Comparison of ENCODE assay signal across 20 cellular contexts in the genomic region with DNA sequence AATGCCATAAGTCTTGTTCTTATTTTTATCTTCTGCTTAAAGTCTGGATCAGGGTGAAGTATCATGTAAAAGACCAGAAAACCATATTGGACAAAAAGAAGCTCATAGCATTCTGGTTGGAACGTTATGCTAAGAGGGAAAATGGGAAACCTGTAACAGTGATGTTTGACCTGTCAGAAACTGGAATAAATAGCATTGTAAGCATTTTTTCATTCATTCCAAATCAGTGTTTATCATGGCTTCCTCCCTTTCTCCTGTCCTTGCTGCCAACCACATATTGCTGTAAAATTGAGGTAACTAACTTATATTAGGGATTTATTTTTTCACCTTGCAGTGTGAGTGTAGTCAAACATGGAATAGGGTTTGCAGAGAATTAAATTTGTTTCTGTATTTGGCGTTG. TPM values are rescaled to one million over a fixed set of nuclear protein-coding genes. Genes with fewer than 3 reads are reported as not detected.
DNase-seq lines count a peak whose midpoint lies in the region; ATAC-seq, FAIRE-seq and TF ChIP-seq lines count a peak whose summit lies in the region.
"Had no signal": no experiment of that assay in that cellular context is flagged by ENCODE, and none has a peak within 500 bp of the region (broad histone marks: within the 10 kb centered on the region; RNA-seq: fewer than 3 reads in every experiment).

No MANE protein-coding gene starts in this region.

- H3K9ac ChIP-seq in HepG2 (ENCODE audit: insufficient read depth, low read depth, low read length) (no peak overlapping the region), IMR-90 (ENCODE audit: low read depth, low read length) (no peak overlapping the region), K562 (ENCODE audit: insufficient read depth in 1 of 2, low read depth in 2 of 2, low read length in 2 of 2) (no peak overlapping the region)
- H3K9ac ChIP-seq: BLaER1 treated with 17β-estradiol and CSF1 and Interleukin-3, amounts not matched to agents 10 nM and 100 nM had no signal

- 0 out of 2 replicates have a peak, but pooled peaks cover 3% of the 10 kb centered on the region for H3K9me1 ChIP-seq in IMR-90 (ENCODE audit: insufficient read depth, low read length)
- no peaks in the 10 kb centered on the region for H3K9me1 ChIP-seq in K562 (ENCODE audit: control insufficient read depth, insufficient read depth, low read length)

- H3K4me1 ChIP-seq in HepG2 (ENCODE audit: insufficient read depth, low read length) (no peaks in the 10 kb centered on the region), right lobe of liver (no peaks in the 10 kb centered on the region), IMR-90 (ENCODE audit: control insufficient read depth, insufficient read depth, low read length) (no peaks in the 10 kb centered on the region), K562 (replicated peaks in 1 of 2; ENCODE audit: control insufficient read depth in 2 of 2, insufficient read depth in 2 of 2, low read length in 2 of 2) (no peaks in the 10 kb centered on the region)
- H3K4me1 ChIP-seq: BLaER1 treated with 17β-estradiol and CSF1 and Interleukin-3, amounts not matched to agents 10 nM and 100 nM; Caco-2 had no signal

- H3K36me3 ChIP-seq in HepG2 (replicated peaks in 1 of 2; ENCODE audit: control insufficient read depth in 1 of 2, insufficient read depth in 2 of 2, low read length in 2 of 2) (no peaks in the 10 kb centered on the region), right lobe of liver (no peaks in the 10 kb centered on the region), IMR-90 (ENCODE audit: control insufficient read depth, insufficient read depth, low read length) (0 out of 2 replicates have a peak, but pooled peaks cover 3% of the 10 kb centered on the region), K562 (ENCODE audit: control insufficient read depth, insufficient read depth, low read length) (0 out of 3 replicates have a peak, but pooled peaks cover 2% of the 10 kb centered on the region)

- no peak for TF ChIP-seq EP300 in HepG2 (IDR thresholded peaks at IDR 0.05; ENCODE audit: low read depth in 2 of 2, low read length in 2 of 2)
- TF ChIP-seq EP300 in HepG2 (CRISPR knock-in tag; IDR thresholded peaks at IDR 0.05; ENCODE audit: borderline replicate concordance), result no peak
- no peak for TF ChIP-seq EP300 in K562 (IDR thresholded peaks at IDR 0.05; ENCODE audit: low read length)

- H2BK5ac ChIP-seq in IMR-90 (ENCODE audit: low read depth, low read length, poor library complexity, severe bottlenecking), result no peak overlapping the region

- H2AFZ ChIP-seq in HepG2 (ENCODE audit: low read length), result no peak overlapping the region
- H2AFZ ChIP-seq in IMR-90 (replicated peaks; ENCODE audit: low read length, poor library complexity), result no peak overlapping the region
- no peak overlapping the region for H2AFZ ChIP-seq in K562 (ENCODE audit: low read depth, low read length)

- dilution Hi-C loops in IMR-90 (cut with HindIII; ENCODE audit: low sequenced_read_pairs, unreplicated experiment), result no loop called here

- no peak overlapping the region for H2AK5ac ChIP-seq in IMR-90 (ENCODE audit: low read depth, low read length)

- H3K4me3 ChIP-seq in HepG2 (replicated peaks in 1 of 3; ENCODE audit: insufficient read depth in 1 of 3, low read depth in 2 of 3, low read length in 3 of 3) (no peak overlapping the region), right lobe of liver (no peak overlapping the region), IMR-90 (ENCODE audit: insufficient read depth, low read depth, low read length) (no peak overlapping the region), K562 (no peak overlapping the region)
- H3K4me3 ChIP-seq: BLaER1 treated with 17β-estradiol and CSF1 and Interleukin-3, amounts not matched to agents 10 nM and 100 nM; GM12878 had no signal

- H2BK20ac ChIP-seq in IMR-90 (ENCODE audit: low read depth, low read length), result no peak overlapping the region

- H3K79me2 ChIP-seq in HepG2 (ENCODE audit: insufficient read depth, low read length), result no peaks in the 10 kb centered on the region
- H3K79me2 ChIP-seq in K562 (ENCODE audit: control insufficient read depth, insufficient read depth, low read length), result no peaks in the 10 kb centered on the region

- H3K4me2 ChIP-seq in HepG2 (ENCODE audit: low read depth, low read length), result no peak overlapping the region
- no peak overlapping the region for H3K4me2 ChIP-seq in IMR-90 (ENCODE audit: low read depth, low read length)
- H3K4me2 ChIP-seq in K562 (ENCODE audit: insufficient read depth, low read length), result no peak overlapping the region
- H3K4me2 ChIP-seq: BLaER1 treated with 17β-estradiol and CSF1 and Interleukin-3, amounts not matched to agents 10 nM and 100 nM had no signal

- CTCF ChIA-PET in HepG2 (lab: Yijun Ruan, JAX; ENCODE audit: low intra/inter-chr PET ratio, low total read pairs) (no interaction called here), IMR-90 (lab: Yijun Ruan, JAX) (no interaction called here), K562 (lab: Yijun Ruan, JAX; ENCODE audit: low intra/inter-chr PET ratio) (no interaction called here)

- FAIRE-seq in HepG2 (lab: Jason Lieb, UNC) (no peak), K562 (lab: Jason Lieb, UNC) (no peak)
- FAIRE-seq: GM12878, GM12892 had no signal

- H3K27ac ChIP-seq in HepG2 (ENCODE audit: extremely low read length, insufficient read depth, low read length) (no peak overlapping the region), right lobe of liver (no peak overlapping the region), IMR-90 (ENCODE audit: insufficient read depth, low read length) (no peak overlapping the region), K562 (ENCODE audit: extremely low read depth, low read depth, low read length) (no peak overlapping the region)
- H3K27ac ChIP-seq: 22Rv1; BLaER1 treated with 17β-estradiol and CSF1 and Interleukin-3, amounts not matched to agents 10 nM and 100 nM; C4-2B had no signal

- H4K91ac ChIP-seq in IMR-90 (ENCODE audit: insufficient read depth, low read depth, low read length), result no peak overlapping the region

- no peaks in the 10 kb centered on the region for H4K20me1 ChIP-seq in HepG2 (ENCODE audit: insufficient read depth, low read length)
- H4K20me1 ChIP-seq in IMR-90 (ENCODE audit: insufficient read depth, low read length), result no peaks in the 10 kb centered on the region
- no peaks in the 10 kb centered on the region for H4K20me1 ChIP-seq in K562 (replicated peaks; ENCODE audit: control insufficient read depth, insufficient read depth, low read length)

- POLR2A ChIA-PET in HepG2 (lab: Yijun Ruan, JAX) (no interaction called here), IMR-90 (lab: Charles Lee; ENCODE audit: unreplicated experiment) (no interaction called here), K562 (lab: Yijun Ruan, JAX) (no interaction called here)

- intact Hi-C loops in HepG2 (cut with micrococcal nuclease; ENCODE audit: unreplicated experiment), result no loop called here
- intact Hi-C loops in right lobe of liver (cut with DNase I), result no loop called here
- intact Hi-C loops in IMR-90 (cut with micrococcal nuclease), result no loop called here
- intact Hi-C loops in K562 (cut with micrococcal nuclease), result no loop called here

- 95% methylated on average over 2 of the region's 2 CpGs for WGBS in HepG2 (ENCODE audit: low lambda C conversion rate)
- 64% methylated on average over 2 of the region's 2 CpGs for WGBS in right lobe of liver (ENCODE audit: insufficient coverage, low coverage, low lambda C conversion rate, missing lambda C conversion rate)
- 100% methylated on average over 1 of the region's 2 CpGs; no CpG with 5 or more reads in 1 of the 2 experiments for WGBS in IMR-90 (ENCODE audit: extremely low coverage in 2 of 2, insufficient read length in 1 of 2), 2 experiments
- 64% methylated on average over 2 of the region's 2 CpGs for WGBS in K562 (ENCODE audit: insufficient coverage, low coverage, missing lambda C conversion rate)

- TF ChIP-seq RAD21 in HepG2 (CRISPR knock-in tag; IDR thresholded peaks at IDR 0.05) (no peak), IMR-90 (IDR thresholded peaks at IDR 0.05; ENCODE audit: low read length) (no peak), K562 (CRISPR knock-in tag; conservative IDR thresholded peaks at IDR 0.05 in 1 of 2, IDR thresholded peaks at IDR 0.05 in 1 of 2) (no peak)

- no peak overlapping the region for H4K5ac ChIP-seq in IMR-90 (ENCODE audit: low read depth, low read length)

- DNase-seq in HepG2 (ENCODE audit: low spot score) (no peak), right lobe of liver (no peak), IMR-90 (no peak), K562 (ENCODE audit: extremely low read depth in 1 of 4, low spot score in 3 of 4) (no peak), ACHN (no peak), GM20000 (ENCODE audit: low spot score) (no peak)
- DNase-seq: AML-193; Caco-2; Calu3; CD4-positive, alpha-beta T cell; CD8-positive, alpha-beta T cell; DND-41; EL; GDM1 had no signal

- no TSS peak for BruUV-seq in HepG2 (replicated peaks; lab: Mats Ljungman, UMichigan)
- BruUV-seq in IMR-90 (replicated peaks; lab: Mats Ljungman, UMichigan), result no TSS peak
- no TSS peak for BruUV-seq in K562 (replicated peaks; lab: Mats Ljungman, UMichigan)

- TF ChIP-seq CTCF in HepG2 (CRISPR knock-in tag; IDR thresholded peaks at IDR 0.05) (no peak), right lobe of liver (IDR thresholded peaks at IDR 0.05) (no peak), IMR-90 (conservative IDR thresholded peaks at IDR 0.05; ENCODE audit: low read depth, low read length) (no peak), K562 (IDR thresholded peaks at IDR 0.05 in 2 of 3, conservative IDR thresholded peaks at IDR 0.05 in 1 of 3; ENCODE audit: insufficient read depth in 2 of 3, low read depth in 1 of 3, low read length in 3 of 3) (no peak), GM20000 (IDR thresholded peaks at IDR 0.05; ENCODE audit: extremely low read depth, missing control alignments) (no peak)

- H2BK15ac ChIP-seq in IMR-90 (ENCODE audit: low read depth, low read length), result no peak overlapping the region

- H4K8ac ChIP-seq in IMR-90 (ENCODE audit: low read depth in 2 of 2, low read length in 2 of 2), result no peak overlapping the region

- ATAC-seq in HepG2 (no peak), right lobe of liver (no peak), IMR-90 (ENCODE audit: low read depth) (no peak), K562 (no peak), HG02981 (IDR thresholded peaks at IDR 0.05; ENCODE audit: unreplicated experiment) (no peak)
- ATAC-seq: CD8-positive, alpha-beta T cell had no signal

- in situ Hi-C loops in HepG2 (cut with HindIII; ENCODE audit: extremely low pct_ligation_motif_present, low pct_unique_long_range_greater_than_20kb), result no loop called here
- in situ Hi-C loops in IMR-90 (cut with MboI; ENCODE audit: low sequenced_read_pairs), result no loop called here
- in situ Hi-C loops in K562 (cut with MboI), result no loop called here
- in situ Hi-C loops in ACHN (cut with HindIII; ENCODE audit: low pct_ligation_motif_present, low pct_unique_long_range_greater_than_20kb, low sequenced_read_pairs), result no loop called here

- no peak overlapping the region for H3K23ac ChIP-seq in IMR-90 (ENCODE audit: low read depth, low read length)

- no peak overlapping the region for H2AK9ac ChIP-seq in IMR-90 (replicated peaks; ENCODE audit: low read depth, low read length, poor library complexity)

- peaks cover 5 to 6% of the 10 kb centered on the region in 2 experiments; a peak in 2 of 4 replicates for H3K79me1 ChIP-seq in IMR-90 (ENCODE audit: low read depth in 1 of 2, low read length in 2 of 2)

- no peak overlapping the region for H3K14ac ChIP-seq in IMR-90 (replicated peaks; ENCODE audit: low read depth, low read length)

- no peak overlapping the region for H3K56ac ChIP-seq in IMR-90 (ENCODE audit: extremely low read depth, insufficient read depth, low read length)

- no peak overlapping the region for H2BK120ac ChIP-seq in IMR-90 (ENCODE audit: low read depth, low read length)

- no peaks in the 10 kb centered on the region for H3K27me3 ChIP-seq in HepG2 (ENCODE audit: control insufficient read depth in 1 of 2, insufficient read depth in 2 of 2, low read length in 2 of 2)
- no peaks in the 10 kb centered on the region for H3K27me3 ChIP-seq in right lobe of liver
- H3K27me3 ChIP-seq in IMR-90 (ENCODE audit: control insufficient read depth, insufficient read depth, low read length), result no peaks in the 10 kb centered on the region
- H3K27me3 ChIP-seq in K562 (ENCODE audit: control insufficient read depth in 2 of 2, insufficient read depth in 2 of 2, low read length in 2 of 2), result no peaks in the 10 kb centered on the region

- TF ChIP-seq POLR2A in HepG2 (IDR thresholded peaks at IDR 0.05; ENCODE audit: insufficient read depth in 1 of 2, low read depth in 2 of 2, low read length in 2 of 2) (no peak), right lobe of liver (IDR thresholded peaks at IDR 0.05) (no peak), IMR-90 (IDR thresholded peaks at IDR 0.05; ENCODE audit: low read depth, low read length) (no peak), K562 (conservative IDR thresholded peaks at IDR 0.05) (no peak)

- H3K9me3 ChIP-seq in HepG2 (ENCODE audit: low read length) (no peaks in the 10 kb centered on the region), right lobe of liver (no peaks in the 10 kb centered on the region), IMR-90 (ENCODE audit: control insufficient read depth, insufficient read depth, low read length) (no peaks in the 10 kb centered on the region), K562 (replicated peaks; ENCODE audit: control insufficient read depth, insufficient read depth, low read depth, low read length) (no peaks in the 10 kb centered on the region)
- H3K9me3 ChIP-seq: BLaER1 treated with 17β-estradiol and CSF1 and Interleukin-3, amounts not matched to agents 10 nM and 100 nM; Caco-2 had no signal

- H3K4ac ChIP-seq in IMR-90 (ENCODE audit: low read depth, low read length), result no peak overlapping the region

- H3K18ac ChIP-seq in IMR-90 (ENCODE audit: low read depth, low read length), result no peak overlapping the region

RNA-seq across cellular contexts. Expression of gene MOSPD2, which starts 23.8 kb away (rescaled TPM):
- total RNA-seq in HepG2 (2016; rRNA removed; fragmentation: Illumina TruSeq; extraction: Trizol) (7.0 and 11.3 TPM in 2 replicates), right lobe of liver (10 to 100 TPM in 1 of 6 experiments, 1 to 10 TPM in 5; 3.8 to 14.8 (median 8.7) TPM), IMR-90 (2012; rRNA removed) (22.2 and 27.8 TPM in 2 replicates), K562 (2014; rRNA removed) (3.9 and 6.4 TPM in 2 replicates), K562 (2014; rRNA removed; fragmentation: Illumina TruSeq; extraction: Trizol) (10.9 and 11.0 TPM in 2 replicates), K562 (2015; rRNA removed; fragmentation: Illumina TruSeq; extraction: Trizol) (6.7 and 7.6 TPM in 2 replicates), K562 (2021) (8.1 and 9.2 TPM in 2 replicates)
- 0.53 and 0.71 TPM in 2 replicates for total RNA-seq in HepG2 (2016; cell fraction: cytosol; rRNA removed; fragmentation: Illumina TruSeq; extraction: Trizol; ENCODE audit: low read depth)
- 6.4 and 11.5 TPM in 2 replicates for total RNA-seq in HepG2 (2016; cell fraction: insoluble cytoplasmic fraction; rRNA removed; fragmentation: Illumina TruSeq; extraction: Trizol)
- 2.5 and 2.7 TPM in 2 replicates for total RNA-seq in HepG2 (2016; cell fraction: membrane; rRNA removed; fragmentation: Illumina TruSeq; extraction: Trizol)
- 9.9 and 10.7 TPM in 2 replicates for total RNA-seq in HepG2 (2016; cell fraction: nucleus; rRNA removed; fragmentation: Illumina TruSeq; extraction: Trizol)
- polyA plus RNA-seq in HepG2 (2011; rRNA removed) (3.7 and 4.8 TPM in 2 replicates), IMR-90 (2012; rRNA removed) (11.1 and 14.1 TPM in 2 replicates), K562 (2011; rRNA removed) (12.0 and 14.0 TPM in 2 replicates), K562 (2014; fragmentation: Illumina TruSeq; extraction: Trizol) (7.9 and 10.7 TPM in 2 replicates), K562 (2014; fragmentation: Nextera tagmentation; extraction: Ambion mirVana) (10 to 100 TPM in 1 of 2 experiments, 1 to 10 TPM in 1; 8.2 to 12.2 TPM), K562 (2014; rRNA removed) (6.7 TPM in 2 replicates)
- 1.6 and 3.1 TPM in 2 replicates for polyA plus RNA-seq in HepG2 (2011; cell fraction: cytosol; rRNA removed)
- polyA plus RNA-seq in HepG2 (2011; cell fraction: nucleus; rRNA removed), result 3.7 and 4.8 TPM in 2 replicates
- 4.3 and 4.5 TPM in 2 replicates for polyA plus RNA-seq in HepG2 (2012)
- 0.19 and 0.20 TPM in 2 replicates for polyA plus RNA-seq in HepG2 (2016; cell fraction: cytosol; fragmentation: Illumina TruSeq; extraction: Trizol; ENCODE audit: low read depth)
- polyA plus RNA-seq in HepG2 (2016; cell fraction: insoluble cytoplasmic fraction; fragmentation: Illumina TruSeq; extraction: Trizol; ENCODE audit: low read depth), result 7.9 and 9.7 TPM in 2 replicates
- 1.1 and 1.4 TPM in 2 replicates for polyA plus RNA-seq in HepG2 (2016; cell fraction: membrane; fragmentation: Illumina TruSeq; extraction: Trizol; ENCODE audit: low read depth)
- polyA plus RNA-seq in HepG2 (2016; cell fraction: nucleus; fragmentation: Illumina TruSeq; extraction: Trizol; ENCODE audit: insufficient read depth, low read depth), result 5.8 and 6.1 TPM in 2 replicates
- polyA minus RNA-seq in HepG2 (2011; rRNA and poly(A)+ RNA removed; ENCODE audit: low replicate concordance), result 4.8 and 20.1 TPM in 2 replicates
- polyA minus RNA-seq in HepG2 (2011; cell fraction: cytosol; rRNA and poly(A)+ RNA removed), result 4.7 and 8.1 TPM in 2 replicates
- polyA minus RNA-seq in HepG2 (2011; cell fraction: nucleus; rRNA and poly(A)+ RNA removed), result 34.6 and 37.0 TPM in 2 replicates
- polyA plus RNA-seq in IMR-90 (2012; cell fraction: cytosol; rRNA removed), result 1.1 and 2.2 TPM in 2 replicates
- polyA plus RNA-seq in IMR-90 (2012; cell fraction: nucleus; rRNA removed; ENCODE audit: low replicate concordance), result 2.0 and 32.7 TPM in 2 replicates
- total RNA-seq in K562 (2011; cell fraction: chromatin; rRNA removed; ENCODE audit: low replicate concordance), result 29.0 and 71.3 TPM in 2 replicates
- 21.0 and 27.6 TPM in 2 replicates for total RNA-seq in K562 (2011; cell fraction: nucleolus; rRNA removed)
- 52.0 and 87.0 TPM in 2 replicates for total RNA-seq in K562 (2011; cell fraction: nucleoplasm; rRNA removed)
- polyA plus RNA-seq in K562 (2011; cell fraction: cytosol; rRNA removed), result 2.2 and 5.8 TPM in 2 replicates
- 11.7 and 16.3 TPM in 2 replicates for polyA plus RNA-seq in K562 (2011; cell fraction: nucleus; rRNA removed)
- 4.8 and 7.9 TPM in 2 replicates for polyA plus RNA-seq in K562 (2012)
- 34.7 and 50.2 TPM in 2 replicates for polyA minus RNA-seq in K562 (2011; rRNA and poly(A)+ RNA removed)
- 10.9 and 12.2 TPM in 2 replicates for polyA minus RNA-seq in K562 (2011; cell fraction: cytosol; rRNA and poly(A)+ RNA removed)
- 34.3 and 64.2 TPM in 2 replicates for polyA minus RNA-seq in K562 (2011; cell fraction: nucleus; rRNA and poly(A)+ RNA removed)

RNA-seq across cellular contexts. Expression of gene FANCB, which starts 24.2 kb away (rescaled TPM):
- total RNA-seq in HepG2 (2016; rRNA removed; fragmentation: Illumina TruSeq; extraction: Trizol) (5.8 and 9.2 TPM in 2 replicates), right lobe of liver (under 1 TPM; 0.09 to 0.99 (median 0.27) TPM), IMR-90 (2012; rRNA removed) (7.7 and 14.4 TPM in 2 replicates), K562 (2014; rRNA removed) (8.1 and 9.7 TPM in 2 replicates), K562 (2014; rRNA removed; fragmentation: Illumina TruSeq; extraction: Trizol) (21.3 and 22.9 TPM in 2 replicates), K562 (2015; rRNA removed; fragmentation: Illumina TruSeq; extraction: Trizol) (15.0 and 17.6 TPM in 2 replicates), K562 (2021) (14.4 and 15.1 TPM in 2 replicates)
- total RNA-seq in HepG2 (2016; cell fraction: cytosol; rRNA removed; fragmentation: Illumina TruSeq; extraction: Trizol; ENCODE audit: low read depth), result 6.6 and 8.3 TPM in 2 replicates
- total RNA-seq in HepG2 (2016; cell fraction: insoluble cytoplasmic fraction; rRNA removed; fragmentation: Illumina TruSeq; extraction: Trizol), result 5.9 and 8.8 TPM in 2 replicates
- 7.2 and 10.1 TPM in 2 replicates for total RNA-seq in HepG2 (2016; cell fraction: membrane; rRNA removed; fragmentation: Illumina TruSeq; extraction: Trizol)
- total RNA-seq in HepG2 (2016; cell fraction: nucleus; rRNA removed; fragmentation: Illumina TruSeq; extraction: Trizol), result 11.0 and 12.1 TPM in 2 replicates
- polyA plus RNA-seq in HepG2 (2011; rRNA removed) (0.59 and 1.0 TPM in 2 replicates), IMR-90 (2012; rRNA removed) (1.6 and 2.5 TPM in 2 replicates), K562 (2011; rRNA removed) (13.8 and 19.2 TPM in 2 replicates), K562 (2014; fragmentation: Illumina TruSeq; extraction: Trizol) (10.6 and 10.8 TPM in 2 replicates), K562 (2014; fragmentation: Nextera tagmentation; extraction: Ambion mirVana) (10 to 100 TPM; 14.6 to 17.5 TPM), K562 (2014; rRNA removed) (6.5 and 8.4 TPM in 2 replicates)
- polyA plus RNA-seq in HepG2 (2011; cell fraction: cytosol; rRNA removed), result 0.18 and 0.19 TPM in 2 replicates
- 0.85 and 1.4 TPM in 2 replicates for polyA plus RNA-seq in HepG2 (2011; cell fraction: nucleus; rRNA removed)
- polyA plus RNA-seq in HepG2 (2012), result 0.56 and 1.2 TPM in 2 replicates
- polyA plus RNA-seq in HepG2 (2016; cell fraction: cytosol; fragmentation: Illumina TruSeq; extraction: Trizol; ENCODE audit: low read depth), result 0.32 and 1.1 TPM in 2 replicates
- polyA plus RNA-seq in HepG2 (2016; cell fraction: insoluble cytoplasmic fraction; fragmentation: Illumina TruSeq; extraction: Trizol; ENCODE audit: low read depth), result 3.4 and 4.3 TPM in 2 replicates
- 0.93 and 1.6 TPM in 2 replicates for polyA plus RNA-seq in HepG2 (2016; cell fraction: membrane; fragmentation: Illumina TruSeq; extraction: Trizol; ENCODE audit: low read depth)
- polyA plus RNA-seq in HepG2 (2016; cell fraction: nucleus; fragmentation: Illumina TruSeq; extraction: Trizol; ENCODE audit: insufficient read depth, low read depth), result 6.7 and 6.9 TPM in 2 replicates
- polyA minus RNA-seq in HepG2 (2011; rRNA and poly(A)+ RNA removed; ENCODE audit: low replicate concordance), result 0.86 and 10.4 TPM in 2 replicates
- 1.9 and 2.5 TPM in 2 replicates for polyA minus RNA-seq in HepG2 (2011; cell fraction: cytosol; rRNA and poly(A)+ RNA removed)
- polyA minus RNA-seq in HepG2 (2011; cell fraction: nucleus; rRNA and poly(A)+ RNA removed), result 11.5 and 14.0 TPM in 2 replicates
- 0.05 and 0.18 TPM in 2 replicates for polyA plus RNA-seq in IMR-90 (2012; cell fraction: cytosol; rRNA removed)
- 0.24 and 2.6 TPM in 2 replicates for polyA plus RNA-seq in IMR-90 (2012; cell fraction: nucleus; rRNA removed; ENCODE audit: low replicate concordance)
- total RNA-seq in K562 (2011; cell fraction: chromatin; rRNA removed; ENCODE audit: low replicate concordance), result 26.5 and 107 TPM in 2 replicates
- 6.8 and 12.0 TPM in 2 replicates for total RNA-seq in K562 (2011; cell fraction: nucleolus; rRNA removed)
- total RNA-seq in K562 (2011; cell fraction: nucleoplasm; rRNA removed), result 33.1 and 36.6 TPM in 2 replicates
- 1.5 and 3.8 TPM in 2 replicates for polyA plus RNA-seq in K562 (2011; cell fraction: cytosol; rRNA removed)
- 11.3 and 16.6 TPM in 2 replicates for polyA plus RNA-seq in K562 (2011; cell fraction: nucleus; rRNA removed)
- 5.3 and 6.3 TPM in 2 replicates for polyA plus RNA-seq in K562 (2012)
- polyA minus RNA-seq in K562 (2011; rRNA and poly(A)+ RNA removed), result 48.0 and 57.7 TPM in 2 replicates
- 8.1 and 13.0 TPM in 2 replicates for polyA minus RNA-seq in K562 (2011; cell fraction: cytosol; rRNA and poly(A)+ RNA removed)
- 29.4 and 55.8 TPM in 2 replicates for polyA minus RNA-seq in K562 (2011; cell fraction: nucleus; rRNA and poly(A)+ RNA removed)

Comparison
In these comparisons a context has a peak if more than half of its experiments do, and no peak if none do; other contexts are left out.
1. Of the 241 proteins assayed by ChIP-seq in both HepG2 and K562: peak only in HepG2: none; only in K562: MAFG; in both: MAFF and MAFK; in neither: 238.